14 cellular contexts compared by ENCODE assay signal in the genomic region with DNA sequence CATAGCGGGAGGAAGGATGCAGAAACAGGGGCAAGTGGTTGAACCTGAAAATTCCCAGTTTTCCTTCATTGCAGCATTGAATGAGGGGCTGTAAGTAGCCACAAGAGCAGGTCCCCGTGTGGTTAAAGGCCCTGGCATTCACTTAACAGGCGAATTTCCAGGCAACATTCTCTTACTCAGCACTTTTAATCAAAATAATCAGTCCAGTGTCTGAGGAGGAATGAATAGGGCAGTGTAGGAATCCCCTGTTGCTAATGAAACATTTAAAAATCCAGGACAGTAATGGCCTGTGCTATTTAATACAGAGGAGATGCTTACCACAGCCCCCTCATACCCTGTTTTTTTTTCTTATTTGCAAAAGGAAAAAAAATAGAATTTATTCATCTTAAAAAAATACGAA.
"Had no signal": no experiment of that assay in that cellular context is flagged by ENCODE, and none has a peak within 500 bp of the region (broad histone marks: within the 10 kb centered on the region; RNA-seq: fewer than 3 reads in every experiment).

No MANE protein-coding gene starts in this region.

- ATAC-seq: activated CD4-positive, alpha-beta T cell treated with anti-CD3 and anti-CD28 coated beads for 36 hours; activated naive CD4-positive, alpha-beta T cell treated with anti-CD3 and anti-CD28 coated beads, Interleukin-2, amount 50 U/mL, for 72 hours; naive thymus-derived CD4-positive, alpha-beta T cell; psoas muscle; stimulated activated naive B cell treated with anti-CD40 and anti-IgM and Interleukin-4, amounts not matched to agents 10 μg/mL and 1 μg/mL and 100 μg/mL, for 72 hours; WTC11 had no signal

- H3K4me2 ChIP-seq: neural progenitor cell had no signal

- H3K4me1 ChIP-seq: neural progenitor cell had no signal

- H3K36me3 ChIP-seq: adrenal gland, neural progenitor cell, spleen had no signal

- H3K27me3 ChIP-seq: adrenal gland, neural progenitor cell, spleen had no signal

- H3K27ac ChIP-seq: adrenal gland, neural progenitor cell, psoas muscle, spleen had no signal

- H3K9me3 ChIP-seq: adrenal gland, psoas muscle, spleen had no signal

- H3K4me3 ChIP-seq: adrenal gland, neural progenitor cell, psoas muscle, spleen had no signal

- H2AFZ ChIP-seq: neural progenitor cell had no signal

- DNase-seq: activated CD4-positive, alpha-beta T cell treated with anti-CD3 and anti-CD28 coated beads for 36 hours; activated CD4-positive, alpha-beta T cell treated with anti-CD3 and anti-CD28 coated beads, Interleukin-2, amount 50 U/mL, for 48 hours; activated gamma-delta T cell treated with Interleukin-2 at 50 U/mL for 16 hours; adrenal gland; effector memory CD4-positive, alpha-beta T cell; mesenchymal stem cell; naive thymus-derived CD4-positive, alpha-beta T cell; psoas muscle; spleen; stimulated activated naive B cell treated with anti-CD40 and anti-IgM and Interleukin-4, amounts not matched to agents 10 μg/mL and 1 μg/mL and 100 μg/mL, for 72 hours; SW 1271 had no signal
